ENCODE assay signal across 8 cellular contexts in the genomic region with DNA sequence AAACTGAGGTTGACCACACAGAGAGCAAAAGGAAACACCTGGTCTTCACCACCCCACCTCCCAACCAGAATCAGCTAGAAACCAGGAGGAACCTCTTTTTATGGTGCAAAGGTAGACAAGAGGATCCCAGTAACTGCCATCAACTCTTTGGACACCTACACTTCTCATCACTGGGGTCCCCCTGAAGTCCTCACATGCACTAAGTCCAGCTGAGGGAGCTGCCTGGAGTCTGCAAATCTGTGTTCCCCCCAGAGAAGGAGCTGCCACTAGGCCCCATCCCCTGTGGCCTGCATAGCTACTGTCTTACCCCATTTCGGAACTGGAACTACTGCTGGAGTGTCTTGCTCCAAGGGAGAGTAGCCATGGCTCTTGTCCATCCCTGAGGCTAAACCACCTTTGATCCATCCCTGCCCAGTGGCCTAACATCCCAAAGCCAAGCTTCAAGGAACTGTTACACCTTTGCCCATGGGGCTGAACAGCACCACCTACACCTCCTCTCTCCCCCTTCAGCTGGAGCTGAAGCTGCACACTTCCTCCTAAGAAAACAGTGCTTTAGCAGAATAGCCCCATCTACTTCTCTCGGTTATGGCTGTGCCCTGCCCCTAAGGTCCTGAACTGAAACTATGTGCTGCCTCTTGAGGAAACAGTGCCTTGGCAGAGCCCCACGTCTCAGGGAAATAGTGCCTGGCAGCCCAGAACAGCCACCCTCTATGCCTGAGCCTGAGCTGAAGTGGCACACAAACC.
DNase-seq lines count a peak whose midpoint lies in the region; ATAC-seq, FAIRE-seq and TF ChIP-seq lines count a peak whose summit lies in the region.

No MANE protein-coding gene starts in this region.

- no peaks in the 10 kb centered on the region for H3K27me3 Mint-ChIP-seq in stimulated activated memory B cell treated with anti-CD40 and anti-IgM and Interleukin-4, amounts not matched to agents 10 μg/mL and 1 μg/mL and 100 μg/mL, for 72 hours

- peak overlapping the region; percentile 77 for H3K27ac Mint-ChIP-seq in stimulated activated memory B cell treated with anti-CD40 and anti-IgM and Interleukin-4, amounts not matched to agents 10 μg/mL and 1 μg/mL and 100 μg/mL, for 72 hours

- peaks cover 60% of the 10 kb centered on the region for H3K4me1 Mint-ChIP-seq in stimulated activated memory B cell treated with anti-CD40 and anti-IgM and Interleukin-4, amounts not matched to agents 10 μg/mL and 1 μg/mL and 100 μg/mL, for 72 hours

- intact Hi-C loops in kidney (cut with DNase I): no loop called here
- intact Hi-C loops in prostate gland (cut with DNase I): loop anchor here (10.0 kb wide), 1 partner anchor 233 kb away; no protein-coding TSS in a partner anchor

- no peak overlapping the region for H3K27ac ChIP-seq in kidney (ENCODE audit: low read depth in 2 of 2, low read length in 2 of 2)
- H3K27ac ChIP-seq in prostate gland: no peak overlapping the region

- H3K4me1 ChIP-seq in kidney (ENCODE audit: control insufficient read depth in 1 of 2, insufficient read depth in 1 of 2, low read depth in 1 of 2, low read length in 2 of 2): no peaks in the 10 kb centered on the region
- H3K4me1 ChIP-seq in prostate gland (replicated peaks): no peaks in the 10 kb centered on the region

- H3K36me3 Mint-ChIP-seq in stimulated activated memory B cell treated with anti-CD40 and anti-IgM and Interleukin-4, amounts not matched to agents 10 μg/mL and 1 μg/mL and 100 μg/mL, for 72 hours: peaks cover 8% of the 10 kb centered on the region

- no peaks in the 10 kb centered on the region for H3K36me3 ChIP-seq in kidney (ENCODE audit: control insufficient read depth in 1 of 2, insufficient read depth in 2 of 2, low read length in 2 of 2)
- H3K36me3 ChIP-seq in prostate gland: no peaks in the 10 kb centered on the region

- peak; percentile 19 for DNase-seq in activated CD4-positive, alpha-beta T cell treated with anti-CD3 and anti-CD28 coated beads for 1 hour
- no peak for DNase-seq in activated CD4-positive, alpha-beta T cell treated with anti-CD3 and anti-CD28 coated beads, Interleukin-2, amount 50 U/mL, for 48 hours
- DNase-seq in T-helper 2 cell: peak in 3 of 5 experiments; percentile 38 to 92 (median 62)
- DNase-seq in kidney: no peak
- DNase-seq in prostate gland (ENCODE audit: low spot score): no peak
- DNase-seq in hepatic stellate cell (ENCODE audit: low spot score): no peak

- FAIRE-seq in kidney (lab: Jason Lieb, UNC): no peak

- no peak overlapping the region for H3K9ac ChIP-seq in kidney (ENCODE audit: low read length in 2 of 2)

- H3K9me3 Mint-ChIP-seq in stimulated activated memory B cell treated with anti-CD40 and anti-IgM and Interleukin-4, amounts not matched to agents 10 μg/mL and 1 μg/mL and 100 μg/mL, for 72 hours: peaks cover 9% of the 10 kb centered on the region

- no peak for TF ChIP-seq CTCF in kidney (IDR thresholded peaks at IDR 0.05; ENCODE audit: borderline replicate concordance, extremely low read depth, insufficient read depth)
- TF ChIP-seq CTCF in prostate gland (IDR thresholded peaks at IDR 0.05): no peak

- H3K9me3 ChIP-seq in kidney (ENCODE audit: control insufficient read depth in 1 of 2, low read length in 2 of 2): peaks cover 0 to 9% of the 10 kb centered on the region in 2 donors
- H3K9me3 ChIP-seq in prostate gland: no peaks in the 10 kb centered on the region

- H3K27me3 ChIP-seq in prostate gland (replicated peaks; ENCODE audit: insufficient read depth): no peaks in the 10 kb centered on the region

- peak; percentile 89 for ATAC-seq in HG02885 (IDR thresholded peaks at IDR 0.05; ENCODE audit: poor library complexity, unreplicated experiment)
- peak; percentile 95 for ATAC-seq in stimulated activated memory B cell treated with anti-CD40 and anti-IgM and Interleukin-4, amounts not matched to agents 10 μg/mL and 1 μg/mL and 100 μg/mL, for 72 hours

- H3K4me3 ChIP-seq in kidney (ENCODE audit: low read length in 2 of 2) (no peak overlapping the region), prostate gland (no peak overlapping the region)

- no peak for TF ChIP-seq POLR2A in prostate gland (IDR thresholded peaks at IDR 0.05)

- WGBS in prostate gland: 53% methylated on average over 3 of the region's 3 CpGs

- H3K4me3 Mint-ChIP-seq in stimulated activated memory B cell treated with anti-CD40 and anti-IgM and Interleukin-4, amounts not matched to agents 10 μg/mL and 1 μg/mL and 100 μg/mL, for 72 hours: peak overlapping the region; percentile 52

Comparison
In these comparisons a context has a peak if more than half of its experiments do, and no peak if none do; other contexts are left out.
1. DNase-seq: peak in activated CD4-positive, alpha-beta T cell treated with anti-CD3 and anti-CD28 coated beads for 1 hour (single experiment) and T-helper 2 cell (3 of 5); none in activated CD4-positive, alpha-beta T cell treated with anti-CD3 and anti-CD28 coated beads, Interleukin-2, amount 50 U/mL, for 48 hours (0 of 2), kidney (single experiment), prostate gland (single experiment) and hepatic stellate cell (single experiment).